9 cellular contexts compared by ENCODE assay signal in genomic region chr10:125151824-125152634, GRCh38. TPM values are rescaled to one million over a fixed set of nuclear protein-coding genes. Genes with fewer than 3 reads are reported as not detected.
A peak's percentile ranks its signal among the peaks of the same experiment; 100 is the strongest.
DNase-seq lines count a peak whose midpoint lies in the region; ATAC-seq, FAIRE-seq and TF ChIP-seq lines count a peak whose summit lies in the region.
"Had no signal": no experiment of that assay in that cellular context is flagged by ENCODE, and none has a peak within 500 bp of the region (broad histone marks: within the 10 kb centered on the region; RNA-seq: fewer than 3 reads in every experiment).

No MANE protein-coding gene starts in this region.

- POLR2A ChIA-PET in HEK293 (lab: Yijun Ruan, JAX) = no interaction called here

- DNase-seq in ascending aorta (ENCODE audit: low spot score in 2 of 2) (no peak), H54 (ENCODE audit: insufficient read length, low spot score) (no peak), cerebellum (ENCODE audit: low spot score) (no peak)
- DNase-seq: T-helper 1 cell had no signal

- TF ChIP-seq CTCF in HEK293 (tag by site-specific recombination; IDR thresholded peaks at IDR 0.05) (no peak), ascending aorta (IDR thresholded peaks at IDR 0.05) (no peak)

- H3K4me3 ChIP-seq in HEK293 (ENCODE audit: low read depth, low read length) = no peak overlapping the region
- H3K4me3 ChIP-seq in ascending aorta = peak overlapping the region; percentile 28 to 43
- H3K4me3 ChIP-seq in iPS-18c (ENCODE audit: insufficient read depth, low read depth, low read length) = peak overlapping the region; percentile 49; the same call in 1 of the 2 replicates
- H3K4me3 ChIP-seq in skeletal muscle satellite cell (ENCODE audit: low read length) = no peak overlapping the region

- no peaks in the 10 kb centered on the region for H3K9me3 ChIP-seq in HEK293 (ENCODE audit: control insufficient read depth, insufficient read depth, low read depth, low read length)
- no peaks in the 10 kb centered on the region for H3K9me3 ChIP-seq in ascending aorta
- no peaks in the 10 kb centered on the region for H3K9me3 ChIP-seq in iPS-18c (ENCODE audit: control insufficient read depth, insufficient read depth, low read length)
- H3K9me3 ChIP-seq in skeletal muscle satellite cell (replicated peaks; ENCODE audit: low read length) = no peaks in the 10 kb centered on the region

- H3K27ac ChIP-seq in HEK293 (ENCODE audit: extremely low read depth, low read depth, low read length) (no peak overlapping the region), ascending aorta (peak overlapping the region; percentile 71 to 80)

- CTCF ChIA-PET in HEK293 (lab: Yijun Ruan, JAX) = no interaction called here

- no peak for FAIRE-seq in H54 (lab: Jason Lieb, UNC)

- intact Hi-C loops in ascending aorta (cut with DNase I) = loop anchor here (5.0 kb wide), 1 partner anchor 155 kb away; no protein-coding TSS in a partner anchor

- H3K27me3 ChIP-seq in ascending aorta (no peaks in the 10 kb centered on the region), skeletal muscle satellite cell (ENCODE audit: control insufficient read depth, insufficient read depth, low read length) (no peaks in the 10 kb centered on the region)

- ATAC-seq in GM18873 (IDR thresholded peaks at IDR 0.05; ENCODE audit: low FRiP score, unreplicated experiment) (no peak), GM19452 (IDR thresholded peaks at IDR 0.05; ENCODE audit: unreplicated experiment) (no peak)

- no peak for TF ChIP-seq POLR2A in H54 (IDR thresholded peaks at IDR 0.05; ENCODE audit: low read depth, low read length)

- H3K4me1 ChIP-seq in HEK293 (ENCODE audit: control insufficient read depth, insufficient read depth, low read length) (peaks cover 67% of the 10 kb centered on the region), ascending aorta (peaks cover 49 to 80% of the 10 kb centered on the region in 2 donors), skeletal muscle satellite cell (ENCODE audit: control insufficient read depth, insufficient read depth, low read length) (peaks cover 81% of the 10 kb centered on the region)

- peak overlapping the region; percentile 95 for H3K9ac ChIP-seq in skeletal muscle satellite cell (ENCODE audit: low read depth, low read length)

- H3K4me2 ChIP-seq in skeletal muscle satellite cell (ENCODE audit: low read length) = peak overlapping the region; percentile 91

- H3K36me3 ChIP-seq in HEK293 (ENCODE audit: control insufficient read depth in 2 of 2, insufficient read depth in 1 of 2, low read length in 2 of 2) (peaks cover 0 to 27% of the 10 kb centered on the region in 2 experiments; a peak in 1 of 3 replicates), ascending aorta (peaks cover 0 to 3% of the 10 kb centered on the region in 2 donors), skeletal muscle satellite cell (ENCODE audit: insufficient read depth, low read length) (peaks cover 19% of the 10 kb centered on the region)

TF ChIP-seq in HEK293, 187 proteins besides CTCF, POLR2A, EP300 and RAD21:
- TF ChIP-seq GFI1B (tag by site-specific recombination; IDR thresholded peaks at IDR 0.05) = no peak
- no peak for TF ChIP-seq ZNF133 (tag by site-specific recombination; IDR thresholded peaks at IDR 0.05)
- peak; percentile 86 for TF ChIP-seq ZNF202 (tag by site-specific recombination; IDR thresholded peaks at IDR 0.05; ENCODE audit: borderline replicate concordance)
- TF ChIP-seq, protein P1, sequence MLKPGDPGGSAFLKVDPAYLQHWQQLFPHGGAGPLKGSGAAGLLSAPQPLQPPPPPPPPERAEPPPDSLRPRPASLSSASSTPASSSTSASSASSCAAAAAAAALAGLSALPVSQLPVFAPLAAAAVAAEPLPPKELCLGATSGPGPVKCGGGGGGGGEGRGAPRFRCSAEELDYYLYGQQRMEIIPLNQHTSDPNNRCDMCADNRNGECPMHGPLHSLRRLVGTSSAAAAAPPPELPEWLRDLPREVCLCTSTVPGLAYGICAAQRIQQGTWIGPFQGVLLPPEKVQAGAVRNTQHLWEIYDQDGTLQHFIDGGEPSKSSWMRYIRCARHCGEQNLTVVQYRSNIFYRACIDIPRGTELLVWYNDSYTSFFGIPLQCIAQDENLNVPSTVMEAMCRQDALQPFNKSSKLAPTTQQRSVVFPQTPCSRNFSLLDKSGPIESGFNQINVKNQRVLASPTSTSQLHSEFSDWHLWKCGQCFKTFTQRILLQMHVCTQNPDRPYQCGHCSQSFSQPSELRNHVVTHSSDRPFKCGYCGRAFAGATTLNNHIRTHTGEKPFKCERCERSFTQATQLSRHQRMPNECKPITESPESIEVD (tag by site-specific recombination; IDR thresholded peaks at IDR 0.05) = peak; percentile 60

RNA-seq across cellular contexts. Expression of gene CTBP2, which starts 8.3 kb away (rescaled TPM):
- 57.7 TPM for total RNA-seq in ascending aorta
- 60.9 and 63.6 TPM in 2 replicates for total RNA-seq in skeletal muscle satellite cell (2012; rRNA removed)
- 57.7 TPM for total RNA-seq in cerebellum

Comparison
In these comparisons a context has a peak if more than half of its experiments do, and no peak if none do; other contexts are left out.
1. H3K4me3 ChIP-seq: peak in ascending aorta (2 of 2) and iPS-18c (single experiment); none in HEK293 (single experiment) and skeletal muscle satellite cell (single experiment).